In genomic region chr16:15928261-15929104, GRCh38 we compare ENCODE assay signal across 19 cellular contexts. TPM values are rescaled to one million over a fixed set of nuclear protein-coding genes. Genes with fewer than 3 reads are reported as not detected.
DNase-seq lines count a peak whose midpoint lies in the region; ATAC-seq and TF ChIP-seq lines count a peak whose summit lies in the region.
"Had no signal": no experiment of that assay in that cellular context is flagged by ENCODE, and none has a peak within 500 bp of the region (broad histone marks: within the 10 kb centered on the region; RNA-seq: fewer than 3 reads in every experiment).

No MANE protein-coding gene starts in this region.

- no peak overlapping the region for H3K27ac Mint-ChIP-seq in chondrocyte (ENCODE audit: unreplicated experiment)
- H3K27ac Mint-ChIP-seq: CD8-positive, alpha-beta T cell had no signal

- intact Hi-C loops in transverse colon (cut with DNase I; ENCODE audit: low total_unique reads), result no loop called here

- no peak overlapping the region for H3K18ac ChIP-seq in mesenchymal stem cell (ENCODE audit: low read depth in 1 of 2, low read length in 2 of 2)

- H3K27ac ChIP-seq in mesenchymal stem cell (ENCODE audit: low read length, poor library complexity, severe bottlenecking) (no peak overlapping the region), transverse colon (no peak overlapping the region)
- H3K27ac ChIP-seq: 22Rv1, SJSA1 had no signal

- no peaks in the 10 kb centered on the region for H3K27me3 ChIP-seq in mesenchymal stem cell (ENCODE audit: control insufficient read depth in 1 of 2, insufficient read depth in 1 of 2, low read length in 2 of 2)
- H3K27me3 ChIP-seq in transverse colon, result no peaks in the 10 kb centered on the region
- H3K27me3 ChIP-seq: SJSA1 had no signal

- H3K14ac ChIP-seq in mesenchymal stem cell (ENCODE audit: low read length in 2 of 2), result no peak overlapping the region

- H4K91ac ChIP-seq in mesenchymal stem cell (ENCODE audit: low read length), result peak overlapping the region; percentile 43

- H3K4me1 ChIP-seq in mesenchymal stem cell (ENCODE audit: control insufficient read depth, insufficient read depth, low read depth, low read length), result peaks cover 4% of the 10 kb centered on the region
- H3K4me1 ChIP-seq in transverse colon, result peaks cover 0 to 9% (median 4%) of the 10 kb centered on the region in 4 donors
- H3K4me1 ChIP-seq: HAP-1 had no signal

- no peak for TF ChIP-seq POLR2A in transverse colon (IDR thresholded peaks at IDR 0.05)

- H2AK5ac ChIP-seq in mesenchymal stem cell (ENCODE audit: low read length, severe bottlenecking), result no peak overlapping the region

- H3K79me1 ChIP-seq in mesenchymal stem cell (replicated peaks; ENCODE audit: low read length, poor library complexity, severe bottlenecking), result no peaks in the 10 kb centered on the region

- no peak overlapping the region for H2AFZ ChIP-seq in mesenchymal stem cell (ENCODE audit: low read depth, low read length)

- H3K4me3 Mint-ChIP-seq in chondrocyte (ENCODE audit: unreplicated experiment), result no peak overlapping the region
- H3K4me3 Mint-ChIP-seq: CD8-positive, alpha-beta T cell had no signal

- TF ChIP-seq EP300 in transverse colon (IDR thresholded peaks at IDR 0.05; ENCODE audit: low read depth), result no peak

- H2BK12ac ChIP-seq in mesenchymal stem cell (ENCODE audit: low read length in 2 of 2), result no peak overlapping the region

- H3K4me3 ChIP-seq in mesenchymal stem cell (ENCODE audit: insufficient read depth in 1 of 2, low read depth in 1 of 2, low read length in 2 of 2) (no peak overlapping the region), transverse colon (no peak overlapping the region)
- H3K4me3 ChIP-seq: GM12878, HAP-1, SJSA1 had no signal

- H3K27me3 Mint-ChIP-seq in chondrocyte (ENCODE audit: low read depth), result no peaks in the 10 kb centered on the region

- no peak overlapping the region for H3K9ac ChIP-seq in mesenchymal stem cell (ENCODE audit: low read length)

- 97% methylated on average over 15 of the region's 18 CpGs for WGBS in mesenchymal stem cell
- 80% methylated on average over 1 to 18 of the region's 18 CpGs for WGBS in transverse colon (ENCODE audit: low coverage in 1 of 2), 2 donors

- no peak overlapping the region for H3K23ac ChIP-seq in mesenchymal stem cell (ENCODE audit: low read length in 2 of 2)

- H4K8ac ChIP-seq in mesenchymal stem cell (ENCODE audit: low read length), result peak overlapping the region; percentile 19

- H3K36me3 ChIP-seq in mesenchymal stem cell (ENCODE audit: control insufficient read depth in 1 of 2, insufficient read depth in 2 of 2, low read depth in 1 of 2, low read length in 2 of 2) (no peaks in the 10 kb centered on the region), transverse colon (no peaks in the 10 kb centered on the region)
- H3K36me3 ChIP-seq: HAP-1, SJSA1 had no signal

- no peak overlapping the region for H2BK5ac ChIP-seq in mesenchymal stem cell (ENCODE audit: low read depth, low read length, poor library complexity, severe bottlenecking)

- no peak overlapping the region for H2BK15ac ChIP-seq in mesenchymal stem cell (ENCODE audit: low read depth, poor library complexity, severe bottlenecking)

- H3K36me3 Mint-ChIP-seq in chondrocyte (ENCODE audit: low read depth), result no peaks in the 10 kb centered on the region
- H3K36me3 Mint-ChIP-seq: CD8-positive, alpha-beta T cell had no signal

- no peak overlapping the region for H3K4me2 ChIP-seq in mesenchymal stem cell (ENCODE audit: low read length, poor library complexity, severe bottlenecking)

- no peaks in the 10 kb centered on the region for H3K4me1 Mint-ChIP-seq in chondrocyte (ENCODE audit: low read depth)

- TF ChIP-seq CTCF in chondrocyte (IDR thresholded peaks at IDR 0.05) (no peak), transverse colon (IDR thresholded peaks at IDR 0.05) (no peak)

- no peak overlapping the region for H2BK120ac ChIP-seq in mesenchymal stem cell (ENCODE audit: low read depth, low read length)

- in situ Hi-C loops in transverse colon (cut with MboI; ENCODE audit: low pct_ligation_motif_present in 1 of 4, low pct_unique_long_range_greater_than_20kb in 1 of 4, low sequenced_read_pairs in 3 of 4), result no loop called here

- ATAC-seq in GM18868 (IDR thresholded peaks at IDR 0.05; ENCODE audit: unreplicated experiment), result no peak
- ATAC-seq: CD8-positive, alpha-beta T cell; GM12878 had no signal

- H3K9me3 ChIP-seq in mesenchymal stem cell (ENCODE audit: control insufficient read depth, low read length) (no peaks in the 10 kb centered on the region), transverse colon (no peaks in the 10 kb centered on the region)
- H3K9me3 ChIP-seq: HAP-1, SJSA1 had no signal

- peak; percentile 36 for DNase-seq in activated effector memory CD4-positive, alpha-beta T cell treated with anti-CD3 and anti-CD28 coated beads, Interleukin-2, amount 50 U/mL, for 16 hours
- DNase-seq in activated effector memory CD4-positive, alpha-beta T cell treated with Interleukin-2 at 50 U/mL for 16 hours, result no peak
- DNase-seq in chondrocyte (ENCODE audit: low spot score), result peak; percentile 30
- no peak for DNase-seq in mesenchymal stem cell
- DNase-seq in transverse colon, result peak; percentile 30
- no peak for DNase-seq in germinal center (ENCODE audit: low spot score)
- DNase-seq in NCI-H748 (lab: John Stamatoyannopoulos, UW; ENCODE audit: unreplicated experiment), result no peak
- DNase-seq: CD8-positive, alpha-beta T cell; GDM1; MV-4-11; NCI-H1417 treated with DMSO at 0.1 percent for 48 hours; NCI-H1930; NCI-H446 treated with DMSO at 0.1 percent for 48 hours; NCI-H774 had no signal

- H3K9me3 Mint-ChIP-seq in chondrocyte (ENCODE audit: low read depth), result peaks cover 4% of the 10 kb centered on the region
- H3K9me3 Mint-ChIP-seq: CD8-positive, alpha-beta T cell had no signal

- no peak overlapping the region for H3K4ac ChIP-seq in mesenchymal stem cell (ENCODE audit: low read depth in 1 of 2, low read length in 2 of 2)

RNA-seq across cellular contexts. Expression of gene ABCC1, which starts 20.9 kb away (rescaled TPM):
- total RNA-seq in chondrocyte (47.9 to 118 TPM (median 48.3 TPM) in 3 replicates), transverse colon (10 to 100 TPM; 17.1 to 67.3 (median 36.9) TPM)
- 42.8 TPM for polyA plus RNA-seq in mesenchymal stem cell (2013, experiment 1 of 2)
- polyA plus RNA-seq in mesenchymal stem cell (2013, experiment 2 of 2), result 39.9 TPM

RNA-seq across cellular contexts. Expression of gene CEP20, which starts 40.1 kb away (rescaled TPM):
- total RNA-seq in chondrocyte (16.4 to 25.5 TPM (median 19.7 TPM) in 3 replicates), transverse colon (10 to 100 TPM in 3 of 4 donors, 1 to 10 TPM in 1; 9.4 to 21.7 (median 20.8) TPM)
- polyA plus RNA-seq in mesenchymal stem cell (2013, experiment 1 of 2), result 28.3 TPM
- 27.8 TPM for polyA plus RNA-seq in mesenchymal stem cell (2013, experiment 2 of 2)

Comparison
In these comparisons a context has a peak if more than half of its experiments do, and no peak if none do; other contexts are left out.
1. DNase-seq: peak in activated effector memory CD4-positive, alpha-beta T cell treated with anti-CD3 and anti-CD28 coated beads, Interleukin-2, amount 50 U/mL, for 16 hours (single experiment), chondrocyte (single experiment) and transverse colon (single experiment); none in activated effector memory CD4-positive, alpha-beta T cell treated with Interleukin-2 at 50 U/mL for 16 hours (single experiment), mesenchymal stem cell (single experiment), germinal center (single experiment) and NCI-H748 (single experiment).